In the genomic region with DNA sequence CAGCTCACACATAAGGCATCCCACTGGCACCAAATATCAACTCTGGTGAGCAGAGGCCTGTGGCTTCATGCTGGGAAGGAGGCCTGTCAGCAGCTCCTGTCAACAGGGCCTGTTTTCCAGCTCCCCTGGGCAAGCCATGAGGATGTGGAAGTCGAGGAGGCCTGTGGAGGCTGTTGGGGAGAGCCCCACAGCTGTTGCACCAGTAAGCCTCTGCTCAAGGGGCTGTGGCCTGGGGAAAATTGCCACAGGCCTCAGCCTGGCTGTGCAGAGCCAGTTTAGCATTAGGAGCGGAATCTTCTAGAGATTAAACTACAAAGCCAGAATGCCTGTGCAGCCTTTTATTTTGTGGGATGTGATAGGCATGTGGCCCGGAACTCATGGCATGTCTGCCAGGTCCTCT, we compare ENCODE assay signal across 34 cellular contexts.
"Had no signal": no experiment of that assay in that cellular context is flagged by ENCODE, and none has a peak within 500 bp of the region (broad histone marks: within the 10 kb centered on the region; RNA-seq: fewer than 3 reads in every experiment).

No MANE protein-coding gene starts in this region.

- H3K36me3 ChIP-seq: brain microvascular endothelial cell, MG63, Peyer's patch, WERI-Rb-1 had no signal

- H3K9me3 Mint-ChIP-seq: activated CD4-positive, alpha-beta memory T cell treated with anti-CD3 and anti-CD28 coated beads, Interleukin-2, amount 10 ng/mL, durations not matched to agents 7 days and 5 days; activated naive CD4-positive, alpha-beta T cell treated with anti-CD3 and anti-CD28 coated beads, Interleukin-2, amount 10 ng/mL, durations not matched to agents 7 days and 5 days; activated naive CD8-positive, alpha-beta T cell treated with anti-CD3 and anti-CD28 coated beads, Interleukin-2, amount 50 U/mL, for 24 hours had no signal

- H3K36me3 Mint-ChIP-seq: activated naive CD4-positive, alpha-beta T cell treated with anti-CD3 and anti-CD28 coated beads, Interleukin-2, amount 10 ng/mL, durations not matched to agents 7 days and 5 days had no signal

- H3K4me1 ChIP-seq: Peyer's patch had no signal

- ATAC-seq: activated CD8-positive, alpha-beta memory T cell treated with anti-CD3 and anti-CD28 coated beads, Interleukin-2, amount 10 ng/mL, durations not matched to agents 7 days and 5 days; activated naive CD8-positive, alpha-beta T cell treated with anti-CD3 and anti-CD28 coated beads, Interleukin-2, amount 50 U/mL, for 24 hours; PC-3 had no signal

- H3K4me1 Mint-ChIP-seq: activated CD4-positive, alpha-beta memory T cell treated with anti-CD3 and anti-CD28 coated beads, Interleukin-2, amount 10 ng/mL, durations not matched to agents 7 days and 5 days; activated CD8-positive, alpha-beta memory T cell treated with anti-CD3 and anti-CD28 coated beads, Interleukin-2, amount 10 ng/mL, durations not matched to agents 7 days and 5 days had no signal

- H3K27ac Mint-ChIP-seq: activated CD4-positive, alpha-beta memory T cell treated with anti-CD3 and anti-CD28 coated beads, Interleukin-2, amount 10 ng/mL, durations not matched to agents 7 days and 5 days; activated CD8-positive, alpha-beta memory T cell treated with anti-CD3 and anti-CD28 coated beads, Interleukin-2, amount 10 ng/mL, durations not matched to agents 7 days and 5 days; activated naive CD4-positive, alpha-beta T cell treated with anti-CD3 and anti-CD28 coated beads, Interleukin-2, amount 10 ng/mL, durations not matched to agents 7 days and 5 days; activated naive CD8-positive, alpha-beta T cell; activated naive CD8-positive, alpha-beta T cell treated with anti-CD3 and anti-CD28 coated beads, Interleukin-2, amount 50 U/mL, for 24 hours had no signal

- H3K27me3 ChIP-seq: brain microvascular endothelial cell, MG63, Peyer's patch had no signal

- H3K27ac ChIP-seq: brain microvascular endothelial cell, Peyer's patch, WERI-Rb-1 had no signal

- H3K9me3 ChIP-seq: MG63, Peyer's patch had no signal

- DNase-seq: activated CD4-positive, alpha-beta memory T cell treated with anti-CD3 and anti-CD28 coated beads, Interleukin-2, amount 10 ng/mL, durations not matched to agents 7 days and 5 days; activated CD4-positive, alpha-beta T cell treated with anti-CD3 and anti-CD28 coated beads for 1 hour; activated CD4-positive, alpha-beta T cell treated with anti-CD3 and anti-CD28 coated beads for 48 hours; activated CD4-positive, CD25-positive, alpha-beta regulatory T cell; activated CD8-positive, alpha-beta memory T cell treated with anti-CD3 and anti-CD28 coated beads for 24 hours; activated CD8-positive, alpha-beta memory T cell treated with anti-CD3 and anti-CD28 coated beads, Interleukin-2, amount 10 ng/mL, durations not matched to agents 7 days and 5 days; activated CD8-positive, alpha-beta memory T cell treated with anti-CD3 and anti-CD28 coated beads, Interleukin-2, amount 50 U/mL, for 48 hours; activated effector memory CD4-positive, alpha-beta T cell treated with Interleukin-2 at 50 U/mL for 16 hours; activated naive CD4-positive, alpha-beta T cell treated with anti-CD3 and anti-CD28 coated beads, Interleukin-2, amount 10 ng/mL, durations not matched to agents 7 days and 5 days; activated naive CD8-positive, alpha-beta T cell treated with anti-CD3 and anti-CD28 coated beads, Interleukin-2, amount 50 U/mL, for 24 hours; activated T-cell treated with anti-CD3 and anti-CD28 coated beads, Interleukin-2, amount 50 U/mL, for 48 hours; amniotic stem cell; aorta; brain microvascular endothelial cell; central memory CD4-positive, alpha-beta T cell; Kasumi-1; KG1; MG63; NCI-H1092; NCI-H1436 treated with DMSO at 0.1 percent for 48 hours; NCI-H1694 treated with DMSO at 0.1 percent for 48 hours; NCI-H2029; NCI-H2171; NCI-H510A; NCI-H526; NCI-H748 treated with DMSO at 0.1 percent for 48 hours; NK-92 treated with Interleukin-12 subunit alpha and Interleukin-12 subunit beta, amount 100 ng/mL, for 24 hours; PC-3; Peyer's patch; RPMI8226; SIG-M5; T1000; WERI-Rb-1 had no signal

- H3K4me3 ChIP-seq: MG63, Peyer's patch had no signal

- H3K4me3 Mint-ChIP-seq: activated CD4-positive, alpha-beta memory T cell treated with anti-CD3 and anti-CD28 coated beads, Interleukin-2, amount 10 ng/mL, durations not matched to agents 7 days and 5 days; activated CD8-positive, alpha-beta memory T cell treated with anti-CD3 and anti-CD28 coated beads, Interleukin-2, amount 10 ng/mL, durations not matched to agents 7 days and 5 days; activated naive CD4-positive, alpha-beta T cell treated with anti-CD3 and anti-CD28 coated beads, Interleukin-2, amount 10 ng/mL, durations not matched to agents 7 days and 5 days; activated naive CD8-positive, alpha-beta T cell; activated naive CD8-positive, alpha-beta T cell treated with anti-CD3 and anti-CD28 coated beads, Interleukin-2, amount 50 U/mL, for 24 hours had no signal

- H3K27me3 Mint-ChIP-seq: activated CD4-positive, alpha-beta memory T cell treated with anti-CD3 and anti-CD28 coated beads, Interleukin-2, amount 10 ng/mL, durations not matched to agents 7 days and 5 days; activated CD8-positive, alpha-beta memory T cell treated with anti-CD3 and anti-CD28 coated beads, Interleukin-2, amount 10 ng/mL, durations not matched to agents 7 days and 5 days; activated naive CD8-positive, alpha-beta T cell; activated naive CD8-positive, alpha-beta T cell treated with anti-CD3 and anti-CD28 coated beads, Interleukin-2, amount 50 U/mL, for 24 hours had no signal
